In genomic region chr7:155247479-155248365, GRCh38 we compare ENCODE assay signal across 16 cellular contexts. TPM values are rescaled to one million over a fixed set of nuclear protein-coding genes. Genes with fewer than 3 reads are reported as not detected.
A peak's percentile ranks its signal among the peaks of the same experiment; 100 is the strongest.
DNase-seq lines count a peak whose midpoint lies in the region; ATAC-seq, FAIRE-seq and TF ChIP-seq lines count a peak whose summit lies in the region.
"Had no signal": no experiment of that assay in that cellular context is flagged by ENCODE, and none has a peak within 500 bp of the region (broad histone marks: within the 10 kb centered on the region; RNA-seq: fewer than 3 reads in every experiment).

No MANE protein-coding gene starts in this region.

- H3K9me1 ChIP-seq in K562 (ENCODE audit: control insufficient read depth, insufficient read depth, low read length) = no peaks in the 10 kb centered on the region

- CTCF ChIA-PET in K562 (lab: Yijun Ruan, JAX; ENCODE audit: low intra/inter-chr PET ratio) = no interaction called here

- H3K9ac ChIP-seq in GM23248 = no peak overlapping the region
- H3K9ac ChIP-seq in K562 (ENCODE audit: insufficient read depth in 1 of 2, low read depth in 2 of 2, low read length in 2 of 2) = no peak overlapping the region
- H3K9ac ChIP-seq in smooth muscle cell (ENCODE audit: low read depth) = no peak overlapping the region

- H4K20me1 ChIP-seq in GM23248 (ENCODE audit: insufficient read depth) (no peaks in the 10 kb centered on the region), K562 (replicated peaks; ENCODE audit: control insufficient read depth, insufficient read depth, low read length) (no peaks in the 10 kb centered on the region; the same call in 1 of the 2 replicates), smooth muscle cell (ENCODE audit: low read depth) (no peaks in the 10 kb centered on the region)

- H3K4me3 ChIP-seq in GM23248 (no peak overlapping the region), K562 (no peak overlapping the region), smooth muscle cell (no peak overlapping the region)
- H3K4me3 ChIP-seq: SJCRH30 had no signal

- no peak for FAIRE-seq in K562 (lab: Jason Lieb, UNC)
- FAIRE-seq: H54 had no signal

- H3F3A ChIP-seq in GM23248 (ENCODE audit: insufficient read depth) = no peaks in the 10 kb centered on the region
- H3F3A ChIP-seq in smooth muscle cell (ENCODE audit: low read depth) = no peaks in the 10 kb centered on the region

- H3K9me2 ChIP-seq in GM23248 (ENCODE audit: insufficient read depth) = no peaks in the 10 kb centered on the region

- TF ChIP-seq CTCF in K562 (IDR thresholded peaks at IDR 0.05 in 2 of 3, conservative IDR thresholded peaks at IDR 0.05 in 1 of 3; ENCODE audit: insufficient read depth in 2 of 3, low read depth in 1 of 3, low read length in 3 of 3) (no peak), smooth muscle cell (IDR thresholded peaks at IDR 0.05; ENCODE audit: borderline replicate concordance, insufficient read depth, poor library complexity, severe bottlenecking) (no peak)

- ATAC-seq in K562 = no peak

- H3K27ac ChIP-seq in GM23248 = no peak overlapping the region
- no peak overlapping the region for H3K27ac ChIP-seq in K562 (ENCODE audit: extremely low read depth, low read depth, low read length)
- peak overlapping the region; percentile 42 for H3K27ac ChIP-seq in smooth muscle cell (ENCODE audit: low read depth)
- H3K27ac ChIP-seq: RWPE1, SJCRH30 had no signal

- DNase-seq in EH (ENCODE audit: low read depth) (peak; percentile 55), GM23248 (peak; percentile 40), K562 (ENCODE audit: extremely low read depth in 1 of 4, low spot score in 3 of 4) (no peak), smooth muscle cell (lab: John Stamatoyannopoulos, UW; ENCODE audit: unreplicated experiment) (no peak), Kasumi-1 (lab: John Stamatoyannopoulos, UW) (no peak), NCI-H748 (lab: John Stamatoyannopoulos, UW; ENCODE audit: unreplicated experiment) (no peak), SKM-1 treated with dmso at 0.1 percent for 144 hours (lab: John Stamatoyannopoulos, UW; ENCODE audit: unreplicated experiment) (no peak)
- DNase-seq: COR-L47, NCI-H1417, NCI-H2029, NCI-H2171, NCI-H446, NCI-H774, SJCRH30 had no signal

- TF ChIP-seq RAD21 in K562 (CRISPR knock-in tag; conservative IDR thresholded peaks at IDR 0.05 in 1 of 2, IDR thresholded peaks at IDR 0.05 in 1 of 2) = no peak

- BruUV-seq in K562 (replicated peaks; lab: Mats Ljungman, UMichigan) = no TSS peak

- H3K27me3 ChIP-seq in GM23248 (replicated peaks; ENCODE audit: insufficient read depth) (no peaks in the 10 kb centered on the region), K562 (ENCODE audit: control insufficient read depth in 2 of 2, insufficient read depth in 2 of 2, low read length in 2 of 2) (peaks cover 57 to 86% of the 10 kb centered on the region in 2 experiments), smooth muscle cell (ENCODE audit: low read depth) (no peaks in the 10 kb centered on the region)

- in situ Hi-C loops in GM23248 (cut with MboI) (no loop called here), K562 (cut with MboI) (no loop called here)

- H3K79me2 ChIP-seq in GM23248 (ENCODE audit: insufficient read depth) (no peaks in the 10 kb centered on the region), K562 (ENCODE audit: control insufficient read depth, insufficient read depth, low read length) (no peaks in the 10 kb centered on the region), smooth muscle cell (ENCODE audit: low read depth) (no peaks in the 10 kb centered on the region)

- H2AFZ ChIP-seq in GM23248 = no peak overlapping the region
- H2AFZ ChIP-seq in K562 (ENCODE audit: low read depth, low read length) = no peak overlapping the region
- no peak overlapping the region for H2AFZ ChIP-seq in smooth muscle cell (ENCODE audit: low read depth)

- no peak for TF ChIP-seq EP300 in K562 (IDR thresholded peaks at IDR 0.05; ENCODE audit: low read length)

- WGBS in GM23248 (ENCODE audit: low coverage in 1 of 2, low lambda C conversion rate in 2 of 2, missing lambda C conversion rate in 2 of 2), 2 experiments = 80% methylated on average over 13 to 14 of the region's 14 CpGs
- WGBS in K562 (ENCODE audit: insufficient coverage, low coverage, missing lambda C conversion rate) = under 1% methylated on average over 14 of the region's 14 CpGs
- WGBS in smooth muscle cell (ENCODE audit: low lambda C conversion rate) = 81% methylated on average over 14 of the region's 14 CpGs

- no peaks in the 10 kb centered on the region for H3K36me3 ChIP-seq in GM23248 (ENCODE audit: low read depth)
- no peaks in the 10 kb centered on the region for H3K36me3 ChIP-seq in K562 (ENCODE audit: control insufficient read depth, insufficient read depth, low read length)
- H3K36me3 ChIP-seq in smooth muscle cell (ENCODE audit: low read depth) = no peaks in the 10 kb centered on the region
- H3K36me3 ChIP-seq: SJCRH30 had no signal

- H3K9me3 ChIP-seq in GM23248 (ENCODE audit: low read depth) (no peaks in the 10 kb centered on the region), K562 (replicated peaks; ENCODE audit: control insufficient read depth, insufficient read depth, low read depth, low read length) (no peaks in the 10 kb centered on the region), smooth muscle cell (replicated peaks; ENCODE audit: low read depth) (no peaks in the 10 kb centered on the region)
- H3K9me3 ChIP-seq: SJCRH30 had no signal

- no peak for TF ChIP-seq POLR2A in K562 (conservative IDR thresholded peaks at IDR 0.05)

- H3K4me2 ChIP-seq in GM23248 (ENCODE audit: unreplicated experiment) = no peak overlapping the region
- no peak overlapping the region for H3K4me2 ChIP-seq in K562 (ENCODE audit: insufficient read depth, low read length)
- H3K4me2 ChIP-seq in smooth muscle cell = no peak overlapping the region

- POLR2A ChIA-PET in K562 (lab: Yijun Ruan, JAX) = interaction anchor here (0.7 to 1.5 kb wide), 4 partner anchors 8 to 42 kb away, joined by 3 to 7 read pairs (median 4); no protein-coding TSS in a partner anchor

- intact Hi-C loops in K562 (cut with micrococcal nuclease) = no loop called here

- H3K4me1 ChIP-seq in GM23248 (ENCODE audit: insufficient read depth) = peaks cover 8% of the 10 kb centered on the region; the same call in 1 of the 2 replicates
- no peaks in the 10 kb centered on the region for H3K4me1 ChIP-seq in K562 (replicated peaks in 1 of 2; ENCODE audit: control insufficient read depth in 2 of 2, insufficient read depth in 2 of 2, low read length in 2 of 2)
- H3K4me1 ChIP-seq in smooth muscle cell (ENCODE audit: low read depth) = no peaks in the 10 kb centered on the region
- H3K4me1 ChIP-seq: SJCRH30 had no signal

TF ChIP-seq in K562, 482 proteins besides CTCF, POLR2A, EP300 and RAD21 (continues in another document):
- TF ChIP-seq NFE2L1 (tag; IDR thresholded peaks at IDR 0.05; ENCODE audit: borderline replicate concordance, low read depth) = peak; percentile 71
- no peak for TF ChIP-seq BHLHE40 (IDR thresholded peaks at IDR 0.05; ENCODE audit: low read length)
- TF ChIP-seq C11orf30 (IDR thresholded peaks at IDR 0.05; ENCODE audit: low read depth) = peak; percentile 20
- no peak for TF ChIP-seq GABPB2 (CRISPR knock-in tag; conservative IDR thresholded peaks at IDR 0.05)
- no peak for TF ChIP-seq KLF16 (IDR thresholded peaks at IDR 0.05)
- TF ChIP-seq USF2 (CRISPR knock-in tag; IDR thresholded peaks at IDR 0.05) = no peak
- TF ChIP-seq ZNF316 (IDR thresholded peaks at IDR 0.05) = peak; percentile 57
- TF ChIP-seq MAFG (tag; conservative IDR thresholded peaks at IDR 0.05) = peak; percentile 79
- peak; percentile 52; the same call in 1 of the 2 replicates for TF ChIP-seq MAFF (IDR thresholded peaks at IDR 0.05; ENCODE audit: low read length)
- 0 out of 2 replicates have a peak, but pooled peaks have one; percentile 17 for TF ChIP-seq MAX (CRISPR knock-in tag; IDR thresholded peaks at IDR 0.05)
- TF ChIP-seq SRF (CRISPR knock-in tag; IDR thresholded peaks at IDR 0.05) = no peak

RNA-seq across cellular contexts. Expression of gene INSIG1, which starts 50.0 kb away (rescaled TPM):
- 40.3 and 45.3 TPM in 2 replicates for total RNA-seq in GM23248 (2014; rRNA removed; shearing (Covaris generic))
- polyA plus RNA-seq in GM23248 (2016; fragmentation: Nextera tagmentation; extraction: Ambion mirVana) (30.7 and 34.4 TPM in 2 replicates), K562 (2011; rRNA removed) (625 and 787 TPM in 2 replicates), K562 (2014; fragmentation: Illumina TruSeq; extraction: Trizol) (188 and 224 TPM in 2 replicates), K562 (2014; fragmentation: Nextera tagmentation; extraction: Ambion mirVana) (10 to 100 TPM; 57.1 to 69.2 TPM), K562 (2014; rRNA removed) (250 and 268 TPM in 2 replicates), smooth muscle cell (181 and 302 TPM in 2 replicates)
- 622 and 799 TPM in 2 replicates for total RNA-seq in K562 (2011; cell fraction: chromatin; rRNA removed; ENCODE audit: low replicate concordance)
- 847 and 892 TPM in 2 replicates for total RNA-seq in K562 (2011; cell fraction: nucleolus; rRNA removed)
- 1,016 and 1,247 TPM in 2 replicates for total RNA-seq in K562 (2011; cell fraction: nucleoplasm; rRNA removed)
- total RNA-seq in K562 (2014; rRNA removed) (294 and 361 TPM in 2 replicates), K562 (2014; rRNA removed; fragmentation: Illumina TruSeq; extraction: Trizol) (236 and 238 TPM in 2 replicates), K562 (2015; rRNA removed; fragmentation: Illumina TruSeq; extraction: Trizol) (173 and 188 TPM in 2 replicates), K562 (2021) (254 and 296 TPM in 2 replicates), smooth muscle cell (277 and 402 TPM in 2 replicates)
- 709 and 1,098 TPM in 2 replicates for polyA plus RNA-seq in K562 (2011; cell fraction: cytosol; rRNA removed)
- 446 and 453 TPM in 2 replicates for polyA plus RNA-seq in K562 (2011; cell fraction: nucleus; rRNA removed)
- polyA plus RNA-seq in K562 (2012) = 116 and 259 TPM in 2 replicates
- polyA minus RNA-seq in K562 (2011; rRNA and poly(A)+ RNA removed) = 551 and 619 TPM in 2 replicates
- polyA minus RNA-seq in K562 (2011; cell fraction: cytosol; rRNA and poly(A)+ RNA removed) = 392 and 408 TPM in 2 replicates
- polyA minus RNA-seq in K562 (2011; cell fraction: nucleus; rRNA and poly(A)+ RNA removed) = 329 and 473 TPM in 2 replicates

Comparison
In these comparisons a context has a peak if more than half of its experiments do, and no peak if none do; other contexts are left out.
1. DNase-seq: peak in EH (single experiment) and GM23248 (single experiment); none in K562 (0 of 4), smooth muscle cell (single experiment), Kasumi-1 (0 of 2), NCI-H748 (single experiment) and SKM-1 treated with dmso at 0.1 percent for 144 hours (single experiment).